In genomic region chr1:173430707-173431662, GRCh38 we compare ENCODE assay signal across 8 cellular contexts. TPM values are rescaled to one million over a fixed set of nuclear protein-coding genes. Genes with fewer than 3 reads are reported as not detected.
DNase-seq lines count a peak whose midpoint lies in the region; ATAC-seq and TF ChIP-seq lines count a peak whose summit lies in the region.

No MANE protein-coding gene starts in this region.

- H3K9me3 Mint-ChIP-seq in HFFc6, result no peaks in the 10 kb centered on the region

- no peak overlapping the region for H3K4me3 ChIP-seq in hepatocyte

- ATAC-seq in T-helper 17 cell, result peak; percentile 83
- ATAC-seq in HG02884 (IDR thresholded peaks at IDR 0.05; ENCODE audit: unreplicated experiment), result no peak

- peaks cover 3% of the 10 kb centered on the region for H3K79me2 ChIP-seq in hepatocyte

- H3K9me2 ChIP-seq in hepatocyte (replicated peaks; ENCODE audit: insufficient read depth), result no peaks in the 10 kb centered on the region

- H4K20me1 ChIP-seq in hepatocyte (ENCODE audit: insufficient read depth, poor library complexity, severe bottlenecking), result no peaks in the 10 kb centered on the region

- TF ChIP-seq CTCF in HFFc6 (IDR thresholded peaks at IDR 0.05), result peak; percentile 98
- peak; percentile 91 for TF ChIP-seq CTCF in hepatocyte (IDR thresholded peaks at IDR 0.05; ENCODE audit: poor library complexity)

- H3K4me1 Mint-ChIP-seq in HFFc6 (ENCODE audit: low read depth) (peaks cover 47% of the 10 kb centered on the region), T-helper 17 cell (peaks cover 16% of the 10 kb centered on the region)

- no peaks in the 10 kb centered on the region for H3K36me3 ChIP-seq in hepatocyte (replicated peaks; ENCODE audit: insufficient read depth, low read depth)

- peak overlapping the region; percentile 91 for H3K27ac Mint-ChIP-seq in HFFc6
- no peak overlapping the region for H3K27ac Mint-ChIP-seq in T-helper 17 cell

- H3K27me3 Mint-ChIP-seq in HFFc6 (ENCODE audit: insufficient read depth) (peaks cover 2% of the 10 kb centered on the region; the same call in 1 of the 2 replicates), T-helper 17 cell (no peaks in the 10 kb centered on the region)

- peak overlapping the region; percentile 79 for H3K27ac ChIP-seq in hepatocyte

- H3K4me1 ChIP-seq in hepatocyte (ENCODE audit: insufficient read depth), result peaks cover 17% of the 10 kb centered on the region

- H3K4me2 ChIP-seq in hepatocyte, result peak overlapping the region; percentile 68

- 3% methylated on average over 6 of the region's 6 CpGs for WGBS in hepatocyte (ENCODE audit: low lambda C conversion rate, missing lambda C conversion rate)

- no peaks in the 10 kb centered on the region for H3K9me3 ChIP-seq in T-helper 17 cell (ENCODE audit: control insufficient read depth, low read length, poor library complexity, severe bottlenecking)
- no peaks in the 10 kb centered on the region for H3K9me3 ChIP-seq in hepatocyte (ENCODE audit: low read depth)

- H2AFZ ChIP-seq in hepatocyte, result no peak overlapping the region

- DNase-seq in DMS153 treated with DMSO at 0.1 percent for 48 hours (lab: John Stamatoyannopoulos, UW; ENCODE audit: unreplicated experiment) (peak; percentile 85), HFFc6 (peak; percentile 77), NCI-H187 treated with DMSO at 0.1 percent for 48 hours (lab: John Stamatoyannopoulos, UW) (peak; percentile 78), T-helper 17 cell (peak; percentile 61 to 86 (median 66)), anterior cingulate cortex (lab: John Stamatoyannopoulos, UW) (peak in 55 of 58 donors; percentile 3 to 95 (median 65)), hepatocyte (ENCODE audit: low spot score) (peak; percentile 93), retina (peak; percentile 81)

- H3K27me3 ChIP-seq in hepatocyte, result no peaks in the 10 kb centered on the region

- H3K36me3 Mint-ChIP-seq in HFFc6 (ENCODE audit: low read depth) (no peaks in the 10 kb centered on the region), T-helper 17 cell (ENCODE audit: low read depth) (peaks cover 2% of the 10 kb centered on the region)

- H3K4me3 Mint-ChIP-seq in HFFc6 (peak overlapping the region; percentile 87), T-helper 17 cell (no peak overlapping the region)

RNA-seq across cellular contexts. Expression of gene PRDX6, which starts 46.1 kb away (rescaled TPM):
- 1,000 to 10,000 TPM in 2 of 6 experiments, 100 to 1,000 TPM in 4; 527 to 1,396 (median 553) TPM for total RNA-seq in HFFc6 (2021; fragmentation: NEBNext Ultra II Directional; extraction: Animal tissue kit (Norgen Biotek cat#: 25700))
- 100 to 1,000 TPM in 1 of 2 donors, 10 to 100 TPM in 1; 66.4 to 125 TPM for total RNA-seq in T-helper 17 cell
- 350 and 371 TPM in 2 replicates for total RNA-seq in hepatocyte
- 400 and 401 TPM in 2 replicates for polyA plus RNA-seq in hepatocyte
